15 cellular contexts compared by ENCODE assay signal in the genomic region with DNA sequence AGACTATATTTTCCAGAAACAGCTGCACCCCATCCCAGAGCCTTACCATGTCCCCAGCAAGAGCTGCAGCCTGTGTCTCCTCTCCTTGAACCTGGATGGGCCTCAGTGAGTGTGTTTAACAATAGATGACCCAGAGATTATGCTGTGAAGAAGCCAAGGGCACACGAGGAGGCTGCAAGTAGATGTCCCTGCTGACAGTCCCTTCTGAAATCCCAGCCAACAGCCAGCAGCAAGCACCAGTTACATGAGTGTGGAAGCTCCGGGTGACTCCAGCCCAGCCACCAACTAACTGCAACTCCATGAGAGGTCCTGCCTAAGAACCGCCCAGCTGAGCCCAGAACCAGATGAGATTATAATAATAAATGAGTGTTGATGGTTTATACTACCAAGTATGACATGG.
A peak's percentile ranks its signal among the peaks of the same experiment; 100 is the strongest.
DNase-seq lines count a peak whose midpoint lies in the region; ATAC-seq, FAIRE-seq and TF ChIP-seq lines count a peak whose summit lies in the region.
"Had no signal": no experiment of that assay in that cellular context is flagged by ENCODE, and none has a peak within 500 bp of the region (broad histone marks: within the 10 kb centered on the region; RNA-seq: fewer than 3 reads in every experiment).

No MANE protein-coding gene starts in this region.

- TF ChIP-seq EP300 in esophagus muscularis mucosa (IDR thresholded peaks at IDR 0.05), result no peak

- H3K4me2 ChIP-seq in GM23338, result no peak overlapping the region

- H3K4me3 ChIP-seq in GM23338 (no peak overlapping the region), esophagus muscularis mucosa (no peak overlapping the region), small intestine (ENCODE audit: low read depth in 1 of 2, low read length in 2 of 2) (no peak overlapping the region)

- TF ChIP-seq CTCF in GM23338 (conservative IDR thresholded peaks at IDR 0.05; ENCODE audit: low read depth in 2 of 2) (no peak), esophagus muscularis mucosa (IDR thresholded peaks at IDR 0.05) (no peak), osteocyte (IDR thresholded peaks at IDR 0.05) (no peak), D721Med (IDR thresholded peaks at IDR 0.05; ENCODE audit: insufficient read depth, missing control alignments) (no peak)

- H3K27me3 Mint-ChIP-seq in GM23338 (ENCODE audit: insufficient read depth, low read depth, poor library complexity), result peaks cover 4% of the 10 kb centered on the region
- peaks cover 28% of the 10 kb centered on the region for H3K27me3 Mint-ChIP-seq in osteocyte (ENCODE audit: unreplicated experiment)
- H3K27me3 Mint-ChIP-seq: CD4-positive, alpha-beta memory T cell had no signal

- H3F3A ChIP-seq in GM23338 (replicated peaks; ENCODE audit: low read depth), result no peaks in the 10 kb centered on the region

- no peak for FAIRE-seq in small intestine (lab: Jason Lieb, UNC)
- no peak for FAIRE-seq in D721Med (lab: Jason Lieb, UNC)
- FAIRE-seq: G401.6, GM12892, H1 had no signal

- H3K27me3 ChIP-seq in GM23338 (ENCODE audit: insufficient read depth) (no peaks in the 10 kb centered on the region), esophagus muscularis mucosa (peaks cover 0 to 4% (median 0%) of the 10 kb centered on the region in 4 donors), small intestine (ENCODE audit: control insufficient read depth in 2 of 2, insufficient read depth in 2 of 2, low read length in 2 of 2) (no peaks in the 10 kb centered on the region)

- intact Hi-C loops in esophagus muscularis mucosa (cut with DNase I), result no loop called here

- no peaks in the 10 kb centered on the region for H3K36me3 Mint-ChIP-seq in GM23338 (ENCODE audit: low read depth)
- H3K36me3 Mint-ChIP-seq in osteocyte (ENCODE audit: unreplicated experiment), result no peaks in the 10 kb centered on the region

- H3K9me3 ChIP-seq in esophagus muscularis mucosa (peaks cover 0 to 31% (median 16%) of the 10 kb centered on the region in 4 donors), small intestine (ENCODE audit: control insufficient read depth, low read depth) (no peaks in the 10 kb centered on the region)
- H3K9me3 ChIP-seq: Caco-2 had no signal

- no peak for ATAC-seq in GM23338
- ATAC-seq: HCT116 had no signal

- WGBS in esophagus muscularis mucosa, result 78% methylated on average over 3 of the region's 3 CpGs
- 79 to 85% (median 82%) methylated on average over 3 of the region's 3 CpGs for WGBS in small intestine, 3 donors

- H3K9me3 Mint-ChIP-seq in GM23338, result peaks cover 18% of the 10 kb centered on the region
- H3K9me3 Mint-ChIP-seq in osteocyte (ENCODE audit: unreplicated experiment), result no peaks in the 10 kb centered on the region

- no peaks in the 10 kb centered on the region for H3K36me3 ChIP-seq in GM23338 (ENCODE audit: insufficient read depth)
- no peaks in the 10 kb centered on the region for H3K36me3 ChIP-seq in esophagus muscularis mucosa
- no peaks in the 10 kb centered on the region for H3K36me3 ChIP-seq in small intestine (ENCODE audit: control insufficient read depth in 2 of 2, insufficient read depth in 2 of 2, low read length in 2 of 2)

- H3K79me2 ChIP-seq in GM23338 (replicated peaks; ENCODE audit: insufficient read depth), result no peaks in the 10 kb centered on the region

- H3K27ac ChIP-seq in GM23338 (ENCODE audit: low read depth) (no peak overlapping the region), esophagus muscularis mucosa (replicated peaks in 1 of 4) (no peak overlapping the region), small intestine (ENCODE audit: low read depth in 1 of 2, low read length in 1 of 2) (no peak overlapping the region)

- no peak for DNase-seq in GM23338 (ENCODE audit: low spot score)
- peak; percentile 53 for DNase-seq in esophagus muscularis mucosa (ENCODE audit: extremely low spot score)
- DNase-seq in osteocyte (ENCODE audit: extremely low spot score, unreplicated experiment), result peak; percentile 65
- DNase-seq in stimulated activated CD4-positive, alpha-beta T cell treated with anti-CD3 and anti-CD28 coated beads, Interleukin-2, amount 100 ng/mL, for 48 hours, result no peak
- no peak for DNase-seq in small intestine
- no peak for DNase-seq in D721Med (ENCODE audit: insufficient read length, low spot score)
- DNase-seq: C1 segment of cervical spinal cord; Caco-2; CD4-positive, alpha-beta memory T cell; DND-41; H7 had no signal

- H3K4me1 Mint-ChIP-seq in GM23338, result no peaks in the 10 kb centered on the region
- no peaks in the 10 kb centered on the region for H3K4me1 Mint-ChIP-seq in osteocyte (ENCODE audit: unreplicated experiment)

- no peak for TF ChIP-seq POLR2A in esophagus muscularis mucosa (IDR thresholded peaks at IDR 0.05; ENCODE audit: low read depth)

- no peaks in the 10 kb centered on the region for H3K4me1 ChIP-seq in GM23338 (ENCODE audit: insufficient read depth)
- H3K4me1 ChIP-seq in esophagus muscularis mucosa, result no peaks in the 10 kb centered on the region
- no peaks in the 10 kb centered on the region for H3K4me1 ChIP-seq in small intestine (ENCODE audit: control insufficient read depth in 2 of 2, insufficient read depth in 1 of 2, low read depth in 1 of 2, low read length in 1 of 2)
- H3K4me1 ChIP-seq: Caco-2 had no signal

- H4K20me1 ChIP-seq in GM23338 (replicated peaks; ENCODE audit: insufficient read depth), result no peaks in the 10 kb centered on the region

- H3K27ac Mint-ChIP-seq in GM23338 (no peak overlapping the region), osteocyte (ENCODE audit: unreplicated experiment) (no peak overlapping the region)

- H3K4me3 Mint-ChIP-seq in GM23338 (no peak overlapping the region), osteocyte (ENCODE audit: unreplicated experiment) (no peak overlapping the region)
- H3K4me3 Mint-ChIP-seq: CD4-positive, alpha-beta memory T cell had no signal

- H2AFZ ChIP-seq in GM23338, result no peak overlapping the region

- peaks cover 10% of the 10 kb centered on the region for H3K9me2 ChIP-seq in GM23338 (ENCODE audit: insufficient read depth)

TF ChIP-seq in GM23338, 12 proteins besides CTCF, POLR2A, EP300 and RAD21:
- TF ChIP-seq ZNF331 (CRISPR knock-in tag; IDR thresholded peaks at IDR 0.05; ENCODE audit: low read depth), result peak; percentile 61; the same call in 1 of the 2 replicates
- TF ChIP-seq, protein P1, sequence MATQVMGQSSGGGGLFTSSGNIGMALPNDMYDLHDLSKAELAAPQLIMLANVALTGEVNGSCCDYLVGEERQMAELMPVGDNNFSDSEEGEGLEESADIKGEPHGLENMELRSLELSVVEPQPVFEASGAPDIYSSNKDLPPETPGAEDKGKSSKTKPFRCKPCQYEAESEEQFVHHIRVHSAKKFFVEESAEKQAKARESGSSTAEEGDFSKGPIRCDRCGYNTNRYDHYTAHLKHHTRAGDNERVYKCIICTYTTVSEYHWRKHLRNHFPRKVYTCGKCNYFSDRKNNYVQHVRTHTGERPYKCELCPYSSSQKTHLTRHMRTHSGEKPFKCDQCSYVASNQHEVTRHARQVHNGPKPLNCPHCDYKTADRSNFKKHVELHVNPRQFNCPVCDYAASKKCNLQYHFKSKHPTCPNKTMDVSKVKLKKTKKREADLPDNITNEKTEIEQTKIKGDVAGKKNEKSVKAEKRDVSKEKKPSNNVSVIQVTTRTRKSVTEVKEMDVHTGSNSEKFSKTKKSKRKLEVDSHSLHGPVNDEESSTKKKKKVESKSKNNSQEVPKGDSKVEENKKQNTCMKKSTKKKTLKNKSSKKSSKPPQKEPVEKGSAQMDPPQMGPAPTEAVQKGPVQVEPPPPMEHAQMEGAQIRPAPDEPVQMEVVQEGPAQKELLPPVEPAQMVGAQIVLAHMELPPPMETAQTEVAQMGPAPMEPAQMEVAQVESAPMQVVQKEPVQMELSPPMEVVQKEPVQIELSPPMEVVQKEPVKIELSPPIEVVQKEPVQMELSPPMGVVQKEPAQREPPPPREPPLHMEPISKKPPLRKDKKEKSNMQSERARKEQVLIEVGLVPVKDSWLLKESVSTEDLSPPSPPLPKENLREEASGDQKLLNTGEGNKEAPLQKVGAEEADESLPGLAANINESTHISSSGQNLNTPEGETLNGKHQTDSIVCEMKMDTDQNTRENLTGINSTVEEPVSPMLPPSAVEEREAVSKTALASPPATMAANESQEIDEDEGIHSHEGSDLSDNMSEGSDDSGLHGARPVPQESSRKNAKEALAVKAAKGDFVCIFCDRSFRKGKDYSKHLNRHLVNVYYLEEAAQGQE (IDR thresholded peaks at IDR 0.05; ENCODE audit: unreplicated experiment), result no peak
TF ChIP-seq in GM23338: peak in this region for 1.

Comparison
In these comparisons a context has a peak if more than half of its experiments do, and no peak if none do; other contexts are left out.
1. DNase-seq: peak in esophagus muscularis mucosa (single experiment) and osteocyte (single experiment); none in GM23338 (single experiment), stimulated activated CD4-positive, alpha-beta T cell treated with anti-CD3 and anti-CD28 coated beads, Interleukin-2, amount 100 ng/mL, for 48 hours (0 of 2), small intestine (single experiment) and D721Med (single experiment).